In genomic region chr1:231421971-231422797, GRCh38 we compare ENCODE assay signal across 1 cellular context.
A peak's percentile ranks its signal among the peaks of the same experiment; 100 is the strongest.
TF ChIP-seq lines count a peak whose summit lies in the region.

Gene EGLN1, minus strand, starts transcription at chr1:231422287. Its CDS starts 399 bp downstream, at chr1:231421888.

TF ChIP-seq in K562, 482 proteins besides CTCF, POLR2A, EP300 and RAD21 (continued from another document and continues in another):
- TF ChIP-seq, protein P1, sequence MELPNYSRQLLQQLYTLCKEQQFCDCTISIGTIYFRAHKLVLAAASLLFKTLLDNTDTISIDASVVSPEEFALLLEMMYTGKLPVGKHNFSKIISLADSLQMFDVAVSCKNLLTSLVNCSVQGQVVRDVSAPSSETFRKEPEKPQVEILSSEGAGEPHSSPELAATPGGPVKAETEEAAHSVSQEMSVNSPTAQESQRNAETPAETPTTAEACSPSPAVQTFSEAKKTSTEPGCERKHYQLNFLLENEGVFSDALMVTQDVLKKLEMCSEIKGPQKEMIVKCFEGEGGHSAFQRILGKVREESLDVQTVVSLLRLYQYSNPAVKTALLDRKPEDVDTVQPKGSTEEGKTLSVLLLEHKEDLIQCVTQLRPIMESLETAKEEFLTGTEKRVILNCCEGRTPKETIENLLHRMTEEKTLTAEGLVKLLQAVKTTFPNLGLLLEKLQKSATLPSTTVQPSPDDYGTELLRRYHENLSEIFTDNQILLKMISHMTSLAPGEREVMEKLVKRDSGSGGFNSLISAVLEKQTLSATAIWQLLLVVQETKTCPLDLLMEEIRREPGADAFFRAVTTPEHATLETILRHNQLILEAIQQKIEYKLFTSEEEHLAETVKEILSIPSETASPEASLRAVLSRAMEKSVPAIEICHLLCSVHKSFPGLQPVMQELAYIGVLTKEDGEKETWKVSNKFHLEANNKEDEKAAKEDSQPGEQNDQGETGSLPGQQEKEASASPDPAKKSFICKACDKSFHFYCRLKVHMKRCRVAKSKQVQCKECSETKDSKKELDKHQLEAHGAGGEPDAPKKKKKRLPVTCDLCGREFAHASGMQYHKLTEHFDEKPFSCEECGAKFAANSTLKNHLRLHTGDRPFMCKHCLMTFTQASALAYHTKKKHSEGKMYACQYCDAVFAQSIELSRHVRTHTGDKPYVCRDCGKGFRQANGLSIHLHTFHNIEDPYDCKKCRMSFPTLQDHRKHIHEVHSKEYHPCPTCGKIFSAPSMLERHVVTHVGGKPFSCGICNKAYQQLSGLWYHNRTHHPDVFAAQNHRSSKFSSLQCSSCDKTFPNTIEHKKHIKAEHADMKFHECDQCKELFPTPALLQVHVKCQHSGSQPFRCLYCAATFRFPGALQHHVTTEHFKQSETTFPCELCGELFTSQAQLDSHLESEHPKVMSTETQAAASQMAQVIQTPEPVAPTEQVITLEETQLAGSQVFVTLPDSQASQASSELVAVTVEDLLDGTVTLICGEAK (IDR thresholded peaks at IDR 0.05), result no peak
- TF ChIP-seq, protein P1 (CRISPR knock-in tag; IDR thresholded peaks at IDR 0.05), result no peak
- no peak for TF ChIP-seq ATF1 (CRISPR knock-in tag; IDR thresholded peaks at IDR 0.05)
- peak; percentile 65; the same call in 1 of the 2 replicates for TF ChIP-seq ATF1 (tag; IDR thresholded peaks at IDR 0.05)
- no peak for TF ChIP-seq PHB (CRISPR knock-in tag; IDR thresholded peaks at IDR 0.05)
- TF ChIP-seq, protein P2, sequence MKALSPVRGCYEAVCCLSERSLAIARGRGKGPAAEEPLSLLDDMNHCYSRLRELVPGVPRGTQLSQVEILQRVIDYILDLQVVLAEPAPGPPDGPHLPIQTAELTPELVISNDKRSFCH (CRISPR knock-in tag; IDR thresholded peaks at IDR 0.05), result no peak
- TF ChIP-seq, protein P2 (tag; IDR thresholded peaks at IDR 0.05), result peak; percentile 36; the same call in 1 of the 2 replicates
- TF ChIP-seq SIX5 (IDR thresholded peaks at IDR 0.05; ENCODE audit: borderline replicate concordance in 1 of 2, insufficient read depth in 1 of 2, low read depth in 1 of 2, low read length in 2 of 2), result no peak
- no peak for TF ChIP-seq ZNF347 (CRISPR knock-in tag; IDR thresholded peaks at IDR 0.05; ENCODE audit: low read depth)
- TF ChIP-seq ILF3 (IDR thresholded peaks at IDR 0.05; ENCODE audit: borderline replicate concordance), result no peak
- TF ChIP-seq ZSCAN32 (CRISPR knock-in tag; IDR thresholded peaks at IDR 0.05), result no peak
- TF ChIP-seq, protein P3, sequence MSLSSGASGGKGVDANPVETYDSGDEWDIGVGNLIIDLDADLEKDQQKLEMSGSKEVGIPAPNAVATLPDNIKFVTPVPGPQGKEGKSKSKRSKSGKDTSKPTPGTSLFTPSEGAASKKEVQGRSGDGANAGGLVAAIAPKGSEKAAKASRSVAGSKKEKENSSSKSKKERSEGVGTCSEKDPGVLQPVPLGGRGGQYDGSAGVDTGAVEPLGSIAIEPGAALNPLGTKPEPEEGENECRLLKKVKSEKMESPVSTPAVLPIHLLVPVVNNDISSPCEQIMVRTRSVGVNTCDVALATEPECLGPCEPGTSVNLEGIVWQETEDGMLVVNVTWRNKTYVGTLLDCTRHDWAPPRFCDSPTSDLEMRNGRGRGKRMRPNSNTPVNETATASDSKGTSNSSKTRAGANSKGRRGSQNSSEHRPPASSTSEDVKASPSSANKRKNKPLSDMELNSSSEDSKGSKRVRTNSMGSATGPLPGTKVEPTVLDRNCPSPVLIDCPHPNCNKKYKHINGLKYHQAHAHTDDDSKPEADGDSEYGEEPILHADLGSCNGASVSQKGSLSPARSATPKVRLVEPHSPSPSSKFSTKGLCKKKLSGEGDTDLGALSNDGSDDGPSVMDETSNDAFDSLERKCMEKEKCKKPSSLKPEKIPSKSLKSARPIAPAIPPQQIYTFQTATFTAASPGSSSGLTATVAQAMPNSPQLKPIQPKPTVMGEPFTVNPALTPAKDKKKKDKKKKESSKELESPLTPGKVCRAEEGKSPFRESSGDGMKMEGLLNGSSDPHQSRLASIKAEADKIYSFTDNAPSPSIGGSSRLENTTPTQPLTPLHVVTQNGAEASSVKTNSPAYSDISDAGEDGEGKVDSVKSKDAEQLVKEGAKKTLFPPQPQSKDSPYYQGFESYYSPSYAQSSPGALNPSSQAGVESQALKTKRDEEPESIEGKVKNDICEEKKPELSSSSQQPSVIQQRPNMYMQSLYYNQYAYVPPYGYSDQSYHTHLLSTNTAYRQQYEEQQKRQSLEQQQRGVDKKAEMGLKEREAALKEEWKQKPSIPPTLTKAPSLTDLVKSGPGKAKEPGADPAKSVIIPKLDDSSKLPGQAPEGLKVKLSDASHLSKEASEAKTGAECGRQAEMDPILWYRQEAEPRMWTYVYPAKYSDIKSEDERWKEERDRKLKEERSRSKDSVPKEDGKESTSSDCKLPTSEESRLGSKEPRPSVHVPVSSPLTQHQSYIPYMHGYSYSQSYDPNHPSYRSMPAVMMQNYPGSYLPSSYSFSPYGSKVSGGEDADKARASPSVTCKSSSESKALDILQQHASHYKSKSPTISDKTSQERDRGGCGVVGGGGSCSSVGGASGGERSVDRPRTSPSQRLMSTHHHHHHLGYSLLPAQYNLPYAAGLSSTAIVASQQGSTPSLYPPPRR (CRISPR knock-in tag; IDR thresholded peaks at IDR 0.05; ENCODE audit: borderline replicate concordance), result no peak
- TF ChIP-seq ZBTB11 (CRISPR knock-in tag; IDR thresholded peaks at IDR 0.05), result peak in 2 of 3 experiments; percentile 34 to 83; a peak in 3 of 6 replicates
- no peak for TF ChIP-seq ZNF512 (tag; IDR thresholded peaks at IDR 0.05)
- no peak for TF ChIP-seq BRCA1 (IDR thresholded peaks at IDR 0.05)
- TF ChIP-seq BRCA1 (CRISPR knock-in tag; IDR thresholded peaks at IDR 0.05), result no peak
- TF ChIP-seq MYC (IDR thresholded peaks at IDR 0.05; ENCODE audit: low read depth, low read length), result peak; percentile 80
- TF ChIP-seq MYC (CRISPR knock-in tag; IDR thresholded peaks at IDR 0.05; ENCODE audit: borderline replicate concordance, low read depth), result no peak
- TF ChIP-seq, protein P4, sequence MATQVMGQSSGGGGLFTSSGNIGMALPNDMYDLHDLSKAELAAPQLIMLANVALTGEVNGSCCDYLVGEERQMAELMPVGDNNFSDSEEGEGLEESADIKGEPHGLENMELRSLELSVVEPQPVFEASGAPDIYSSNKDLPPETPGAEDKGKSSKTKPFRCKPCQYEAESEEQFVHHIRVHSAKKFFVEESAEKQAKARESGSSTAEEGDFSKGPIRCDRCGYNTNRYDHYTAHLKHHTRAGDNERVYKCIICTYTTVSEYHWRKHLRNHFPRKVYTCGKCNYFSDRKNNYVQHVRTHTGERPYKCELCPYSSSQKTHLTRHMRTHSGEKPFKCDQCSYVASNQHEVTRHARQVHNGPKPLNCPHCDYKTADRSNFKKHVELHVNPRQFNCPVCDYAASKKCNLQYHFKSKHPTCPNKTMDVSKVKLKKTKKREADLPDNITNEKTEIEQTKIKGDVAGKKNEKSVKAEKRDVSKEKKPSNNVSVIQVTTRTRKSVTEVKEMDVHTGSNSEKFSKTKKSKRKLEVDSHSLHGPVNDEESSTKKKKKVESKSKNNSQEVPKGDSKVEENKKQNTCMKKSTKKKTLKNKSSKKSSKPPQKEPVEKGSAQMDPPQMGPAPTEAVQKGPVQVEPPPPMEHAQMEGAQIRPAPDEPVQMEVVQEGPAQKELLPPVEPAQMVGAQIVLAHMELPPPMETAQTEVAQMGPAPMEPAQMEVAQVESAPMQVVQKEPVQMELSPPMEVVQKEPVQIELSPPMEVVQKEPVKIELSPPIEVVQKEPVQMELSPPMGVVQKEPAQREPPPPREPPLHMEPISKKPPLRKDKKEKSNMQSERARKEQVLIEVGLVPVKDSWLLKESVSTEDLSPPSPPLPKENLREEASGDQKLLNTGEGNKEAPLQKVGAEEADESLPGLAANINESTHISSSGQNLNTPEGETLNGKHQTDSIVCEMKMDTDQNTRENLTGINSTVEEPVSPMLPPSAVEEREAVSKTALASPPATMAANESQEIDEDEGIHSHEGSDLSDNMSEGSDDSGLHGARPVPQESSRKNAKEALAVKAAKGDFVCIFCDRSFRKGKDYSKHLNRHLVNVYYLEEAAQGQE (CRISPR knock-in tag; IDR thresholded peaks at IDR 0.05; ENCODE audit: low read depth), result no peak; the same call in 1 of the 2 replicates
- no peak for TF ChIP-seq ZNF696 (CRISPR knock-in tag; conservative IDR thresholded peaks at IDR 0.05)
- TF ChIP-seq AFF1 (IDR thresholded peaks at IDR 0.05; ENCODE audit: low read depth in 1 of 2, partially characterized antibody in 2 of 2), result no peak
- TF ChIP-seq ZNF778 (CRISPR knock-in tag; IDR thresholded peaks at IDR 0.05), result no peak
- peak; percentile 62; the same call in 1 of the 2 replicates for TF ChIP-seq SMAD4 (CRISPR knock-in tag; conservative IDR thresholded peaks at IDR 0.05)
- TF ChIP-seq TAF1 (IDR thresholded peaks at IDR 0.05; ENCODE audit: control insufficient read depth, extremely low read depth, insufficient read depth, low read length, severe bottlenecking), result peak; percentile 77
